Comparison of ENCODE assay signal across 29 cellular contexts in the genomic region with DNA sequence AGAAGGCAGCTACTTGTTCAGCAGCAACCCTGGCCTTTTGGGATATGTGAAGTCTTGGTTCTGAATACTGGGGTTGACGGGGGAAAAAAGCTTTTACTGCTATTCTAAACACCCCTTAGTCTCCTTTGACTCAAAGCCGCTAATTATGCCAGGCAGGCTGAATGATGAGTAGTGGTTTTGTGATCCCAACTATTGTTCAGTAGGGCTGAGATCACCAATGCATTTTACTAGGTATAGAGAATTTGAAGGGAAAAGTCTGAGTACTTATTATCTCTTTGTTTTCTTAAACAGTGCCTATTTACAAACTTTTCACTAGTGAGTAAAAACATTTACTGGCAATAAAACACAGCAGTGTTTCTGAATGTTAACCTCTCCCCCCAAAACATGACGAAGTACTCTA.
A peak's percentile ranks its signal among the peaks of the same experiment; 100 is the strongest.
DNase-seq lines count a peak whose midpoint lies in the region; ATAC-seq and TF ChIP-seq lines count a peak whose summit lies in the region.
"Had no signal": no experiment of that assay in that cellular context is flagged by ENCODE, and none has a peak within 500 bp of the region (broad histone marks: within the 10 kb centered on the region; RNA-seq: fewer than 3 reads in every experiment).

No MANE protein-coding gene starts in this region.

- ATAC-seq in GM23338: peak; percentile 54
- no peak for ATAC-seq in HG03571 (IDR thresholded peaks at IDR 0.05; ENCODE audit: unreplicated experiment)
- ATAC-seq in left cardiac atrium: no peak
- ATAC-seq: activated CD8-positive, alpha-beta memory T cell treated with anti-CD3 and anti-CD28 coated beads, Interleukin-2, amount 10 ng/mL, durations not matched to agents 7 days and 5 days; activated T-cell treated with anti-CD3 and anti-CD28 coated beads, Interleukin-2, amount 50 U/mL, for 72 hours; GM12878; lower lobe of right lung; mucosa of descending colon; right cardiac atrium; stimulated activated effector memory CD8-positive, alpha-beta T cell treated with anti-CD3 and anti-CD28 coated beads, Interleukin-12 subunit alpha, Interleukin-12 subunit beta, amount 100 ng/mL, for 72 hours had no signal

- no peak overlapping the region for H3K4me3 Mint-ChIP-seq in GM23338
- peak overlapping the region in 4 of 5 experiments; percentile 29 to 58 (median 30) for H3K4me3 Mint-ChIP-seq in brain
- H3K4me3 Mint-ChIP-seq in nephron progenitor cell: peak overlapping the region; percentile 58
- H3K4me3 Mint-ChIP-seq: activated B cell treated with CpG ODN at 0.5 μM for 24 hours; activated CD8-positive, alpha-beta memory T cell treated with anti-CD3 and anti-CD28 coated beads, Interleukin-2, amount 10 ng/mL, durations not matched to agents 7 days and 5 days; activated T-cell treated with anti-CD3 and anti-CD28 coated beads, Interleukin-2, amount 50 U/mL, for 72 hours; nephron; stimulated activated effector memory CD8-positive, alpha-beta T cell treated with anti-CD3 and anti-CD28 coated beads, Interleukin-12 subunit alpha, Interleukin-12 subunit beta, amount 100 ng/mL, for 72 hours; type B pancreatic cell had no signal

- H3K27me3 ChIP-seq in GM23338 (ENCODE audit: insufficient read depth): no peaks in the 10 kb centered on the region
- no peaks in the 10 kb centered on the region for H3K27me3 ChIP-seq in HUES48 (ENCODE audit: control insufficient read depth, insufficient read depth, low read length)
- H3K27me3 ChIP-seq: adrenal gland, SJCRH30 had no signal

- H3K79me2 ChIP-seq in GM23338 (replicated peaks; ENCODE audit: insufficient read depth): peaks cover 65% of the 10 kb centered on the region
- H3K79me2 ChIP-seq: parathyroid adenoma had no signal

- H3K9me2 ChIP-seq in GM23338 (ENCODE audit: insufficient read depth): no peaks in the 10 kb centered on the region

- 0 out of 2 replicates have a peak, but pooled peaks cover 3% of the 10 kb centered on the region for H3F3A ChIP-seq in GM23338 (replicated peaks; ENCODE audit: low read depth)

- DNase-seq in GM23338 (ENCODE audit: low spot score) (no peak), nephron progenitor cell (no peak), RPMI8226 (no peak), left cardiac atrium (no peak)
- DNase-seq: activated B cell treated with CpG ODN at 0.5 μM for 24 hours; activated CD4-positive, alpha-beta T cell treated with anti-CD3 and anti-CD28 coated beads, Interleukin-2, amount 50 U/mL, for 1 hour; activated CD8-positive, alpha-beta memory T cell treated with anti-CD3 and anti-CD28 coated beads, Interleukin-2, amount 10 ng/mL, durations not matched to agents 7 days and 5 days; activated naive CD4-positive, alpha-beta T cell treated with Interleukin-2 at 50 U/mL for 16 hours; activated T-cell treated with anti-CD3 and anti-CD28 coated beads, Interleukin-2, amount 50 U/mL, for 72 hours; adrenal gland; Caco-2; IMR-90; lower lobe of right lung; mucosa of descending colon; NCI-H1048; right cardiac atrium; SJCRH30; stimulated activated CD4-positive, alpha-beta T cell treated with anti-CD3 and anti-CD28 coated beads, Interleukin-12 subunit alpha, Interleukin-12 subunit beta, amount 100 ng/mL, for 4 hours; stimulated activated CD4-positive, alpha-beta T cell treated with anti-CD3 and anti-CD28 coated beads, Interleukin-4, amount 100 ng/mL, for 1 hour; substantia nigra had no signal

- H3K36me3 ChIP-seq in GM23338 (ENCODE audit: insufficient read depth): no peaks in the 10 kb centered on the region
- H3K36me3 ChIP-seq in HUES48 (ENCODE audit: control insufficient read depth, insufficient read depth, low read length): no peaks in the 10 kb centered on the region
- H3K36me3 ChIP-seq: adrenal gland, lower lobe of right lung, SJCRH30 had no signal

- H4K20me1 ChIP-seq in GM23338 (replicated peaks; ENCODE audit: insufficient read depth): peaks cover 3% of the 10 kb centered on the region; the same call in 1 of the 2 replicates

- H2AFZ ChIP-seq in GM23338: no peak overlapping the region
- H2AFZ ChIP-seq: parathyroid adenoma had no signal

- H3K27ac ChIP-seq in GM23338 (ENCODE audit: low read depth) (no peak overlapping the region), HUES48 (ENCODE audit: low read depth, low read length) (peak overlapping the region; percentile 68)
- H3K27ac ChIP-seq: adrenal gland, epithelial cell of prostate, lower lobe of right lung, parathyroid adenoma, SJCRH30 had no signal

- H3K4me3 ChIP-seq in GM23338: no peak overlapping the region
- H3K4me3 ChIP-seq in HUES48 (ENCODE audit: low read depth, low read length): no peak overlapping the region
- H3K4me3 ChIP-seq: adrenal gland, GM12878, lower lobe of right lung, mucosa of descending colon, SJCRH30 had no signal

- H3K27me3 Mint-ChIP-seq in GM23338 (ENCODE audit: insufficient read depth, low read depth, poor library complexity) (peaks cover under 1% of the 10 kb centered on the region), brain (peaks cover 18% of the 10 kb centered on the region), nephron progenitor cell (ENCODE audit: low read depth, poor library complexity) (no peaks in the 10 kb centered on the region)
- H3K27me3 Mint-ChIP-seq: activated B cell treated with CpG ODN at 0.5 μM for 24 hours; activated CD8-positive, alpha-beta memory T cell treated with anti-CD3 and anti-CD28 coated beads, Interleukin-2, amount 10 ng/mL, durations not matched to agents 7 days and 5 days; type B pancreatic cell had no signal

- H3K4me1 Mint-ChIP-seq in GM23338 (peaks cover 27% of the 10 kb centered on the region), brain (peaks cover 32% of the 10 kb centered on the region), nephron progenitor cell (peaks cover 56% of the 10 kb centered on the region)
- H3K4me1 Mint-ChIP-seq: activated B cell treated with CpG ODN at 0.5 μM for 24 hours; activated CD8-positive, alpha-beta memory T cell treated with anti-CD3 and anti-CD28 coated beads, Interleukin-2, amount 10 ng/mL, durations not matched to agents 7 days and 5 days; stimulated activated effector memory CD8-positive, alpha-beta T cell treated with anti-CD3 and anti-CD28 coated beads, Interleukin-12 subunit alpha, Interleukin-12 subunit beta, amount 100 ng/mL, for 72 hours had no signal

- no peak overlapping the region for H3K9ac ChIP-seq in HUES48 (ENCODE audit: low read depth, low read length)
- H3K9ac ChIP-seq: parathyroid adenoma had no signal

- TF ChIP-seq CTCF in GM23338 (conservative IDR thresholded peaks at IDR 0.05; ENCODE audit: low read depth in 2 of 2) (no peak), brain (conservative IDR thresholded peaks at IDR 0.05) (no peak), nephron progenitor cell (IDR thresholded peaks at IDR 0.05) (no peak)

- H3K27ac Mint-ChIP-seq in GM23338: no peak overlapping the region
- peak overlapping the region in 3 of 5 experiments; percentile 46 to 84 (median 52) for H3K27ac Mint-ChIP-seq in brain
- H3K27ac Mint-ChIP-seq in nephron progenitor cell: peak overlapping the region; percentile 95
- H3K27ac Mint-ChIP-seq: activated B cell treated with CpG ODN at 0.5 μM for 24 hours; activated CD8-positive, alpha-beta memory T cell treated with anti-CD3 and anti-CD28 coated beads, Interleukin-2, amount 10 ng/mL, durations not matched to agents 7 days and 5 days; activated T-cell treated with anti-CD3 and anti-CD28 coated beads, Interleukin-2, amount 50 U/mL, for 72 hours; nephron; stimulated activated effector memory CD8-positive, alpha-beta T cell treated with anti-CD3 and anti-CD28 coated beads, Interleukin-12 subunit alpha, Interleukin-12 subunit beta, amount 100 ng/mL, for 72 hours; type B pancreatic cell had no signal

- H3K4me1 ChIP-seq in GM23338 (ENCODE audit: insufficient read depth): peaks cover 25% of the 10 kb centered on the region
- H3K4me1 ChIP-seq in HUES48 (ENCODE audit: control insufficient read depth, insufficient read depth, low read length): peaks cover 31% of the 10 kb centered on the region
- H3K4me1 ChIP-seq: adrenal gland, Caco-2, lower lobe of right lung, parathyroid adenoma, SJCRH30 had no signal

- no peaks in the 10 kb centered on the region for H3K9me3 ChIP-seq in HUES48 (ENCODE audit: control insufficient read depth, insufficient read depth, low read length)
- H3K9me3 ChIP-seq: adrenal gland, Caco-2, lower lobe of right lung, mucosa of descending colon, SJCRH30 had no signal

- H3K4me2 ChIP-seq in GM23338: peak overlapping the region; percentile 53

- intact Hi-C loops in left cardiac atrium (cut with DNase I): no loop called here

- peaks cover 3% of the 10 kb centered on the region; the same call in 2 of the 3 replicates for H3K9me3 Mint-ChIP-seq in GM23338
- peaks cover 2 to 15% (median 8%) of the 10 kb centered on the region in 5 experiments for H3K9me3 Mint-ChIP-seq in brain
- H3K9me3 Mint-ChIP-seq in nephron progenitor cell: peaks cover 26% of the 10 kb centered on the region
- H3K9me3 Mint-ChIP-seq: type B pancreatic cell had no signal

- peaks cover 18% of the 10 kb centered on the region for H3K36me3 Mint-ChIP-seq in GM23338 (ENCODE audit: low read depth)
- peaks cover 28% of the 10 kb centered on the region for H3K36me3 Mint-ChIP-seq in brain
- peaks cover 49% of the 10 kb centered on the region for H3K36me3 Mint-ChIP-seq in nephron progenitor cell (ENCODE audit: low read depth)
- H3K36me3 Mint-ChIP-seq: activated CD8-positive, alpha-beta memory T cell treated with anti-CD3 and anti-CD28 coated beads, Interleukin-2, amount 10 ng/mL, durations not matched to agents 7 days and 5 days; stimulated activated effector memory CD8-positive, alpha-beta T cell treated with anti-CD3 and anti-CD28 coated beads, Interleukin-12 subunit alpha, Interleukin-12 subunit beta, amount 100 ng/mL, for 72 hours had no signal

TF ChIP-seq in GM23338, 12 proteins besides CTCF, POLR2A, EP300 and RAD21 (continues in another document):
- TF ChIP-seq CREB1 (CRISPR knock-in tag; IDR thresholded peaks at IDR 0.05; ENCODE audit: low read depth): no peak
- TF ChIP-seq, protein P1, sequence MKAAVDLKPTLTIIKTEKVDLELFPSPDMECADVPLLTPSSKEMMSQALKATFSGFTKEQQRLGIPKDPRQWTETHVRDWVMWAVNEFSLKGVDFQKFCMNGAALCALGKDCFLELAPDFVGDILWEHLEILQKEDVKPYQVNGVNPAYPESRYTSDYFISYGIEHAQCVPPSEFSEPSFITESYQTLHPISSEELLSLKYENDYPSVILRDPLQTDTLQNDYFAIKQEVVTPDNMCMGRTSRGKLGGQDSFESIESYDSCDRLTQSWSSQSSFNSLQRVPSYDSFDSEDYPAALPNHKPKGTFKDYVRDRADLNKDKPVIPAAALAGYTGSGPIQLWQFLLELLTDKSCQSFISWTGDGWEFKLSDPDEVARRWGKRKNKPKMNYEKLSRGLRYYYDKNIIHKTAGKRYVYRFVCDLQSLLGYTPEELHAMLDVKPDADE (IDR thresholded peaks at IDR 0.05): no peak
